Comparison of ENCODE assay signal across 8 cellular contexts in the genomic region with DNA sequence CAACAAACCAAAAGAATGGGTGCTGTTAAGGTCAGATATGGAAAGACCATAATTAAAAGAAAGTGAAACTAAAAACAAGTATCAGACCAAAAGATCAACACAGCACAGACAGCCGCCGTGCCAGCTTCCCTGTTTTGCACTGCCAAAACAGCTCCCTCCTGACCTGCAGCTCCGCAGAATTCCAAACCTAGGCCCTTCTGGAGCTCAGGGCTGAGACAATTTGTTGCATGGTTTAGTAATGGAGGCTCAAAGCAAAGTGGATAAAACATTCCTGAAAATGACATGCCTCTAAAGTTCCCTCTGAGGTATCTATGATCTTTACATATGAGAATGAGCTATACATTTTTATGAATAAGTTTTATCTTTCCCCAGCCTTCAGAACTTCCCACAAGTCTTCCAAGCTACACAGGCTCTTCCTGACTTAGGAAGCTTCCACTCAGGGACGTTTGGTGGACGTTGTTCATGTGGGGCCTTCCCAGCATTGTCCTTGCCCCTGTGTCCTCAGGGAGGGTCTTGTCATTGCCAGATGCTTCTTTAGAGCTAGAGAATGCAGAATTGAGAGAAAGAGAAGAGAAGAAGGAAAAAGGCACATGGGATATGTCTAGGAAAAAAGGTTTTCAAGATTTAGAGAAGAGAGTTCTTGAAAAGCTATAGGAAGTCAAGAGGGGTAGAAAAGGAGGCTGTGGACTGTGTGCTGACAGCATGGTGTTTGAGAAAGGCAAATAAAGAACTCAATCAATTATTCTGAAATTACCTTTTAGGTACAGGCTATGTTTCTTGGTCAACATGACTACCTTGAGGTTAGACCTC.
A peak's percentile ranks its signal among the peaks of the same experiment; 100 is the strongest.
DNase-seq lines count a peak whose midpoint lies in the region; ATAC-seq and TF ChIP-seq lines count a peak whose summit lies in the region.

No MANE protein-coding gene starts in this region.

- no peaks in the 10 kb centered on the region for H3K27me3 ChIP-seq in brain microvascular endothelial cell (replicated peaks)

- in situ Hi-C loops in brain microvascular endothelial cell (cut with HindIII; ENCODE audit: low pct_ligation_motif_present, low sequenced_read_pairs): no loop called here

- no peaks in the 10 kb centered on the region for H3K9me3 Mint-ChIP-seq in T-helper 1 cell treated with Interleukin-12 subunit alpha and Interleukin-12 subunit beta and Interleukin-4 antibody, amounts not matched to agents 30 μg/mL and 1 μg/mL, for 36 hours

- peaks cover 21% of the 10 kb centered on the region for H3K4me1 Mint-ChIP-seq in T-helper 1 cell treated with Interleukin-12 subunit alpha and Interleukin-12 subunit beta and Interleukin-4 antibody, amounts not matched to agents 30 μg/mL and 1 μg/mL, for 36 hours (ENCODE audit: low read depth)

- peak overlapping the region; percentile 6 for H3K4me3 ChIP-seq in brain microvascular endothelial cell (ENCODE audit: low read depth, low read length)

- ATAC-seq in GM19043 (IDR thresholded peaks at IDR 0.05; ENCODE audit: low read depth, unreplicated experiment) (peak; percentile 87), HG03280 (IDR thresholded peaks at IDR 0.05; ENCODE audit: unreplicated experiment) (peak; percentile 88)

- peak overlapping the region; percentile 89 for H3K27ac Mint-ChIP-seq in T-helper 1 cell treated with Interleukin-12 subunit alpha and Interleukin-12 subunit beta and Interleukin-4 antibody, amounts not matched to agents 30 μg/mL and 1 μg/mL, for 36 hours

- peak overlapping the region; percentile 81 for H3K4me3 Mint-ChIP-seq in T-helper 1 cell treated with Interleukin-12 subunit alpha and Interleukin-12 subunit beta and Interleukin-4 antibody, amounts not matched to agents 30 μg/mL and 1 μg/mL, for 36 hours

- TF ChIP-seq CTCF in brain microvascular endothelial cell (IDR thresholded peaks at IDR 0.05; ENCODE audit: low read depth, low read length, missing control alignments): no peak

- peak; percentile 35 for DNase-seq in AG08395 (ENCODE audit: low spot score)
- no peak for DNase-seq in brain microvascular endothelial cell
- DNase-seq in left kidney (ENCODE audit: low read depth, low spot score): peak; percentile 45
- peak; percentile 2 for DNase-seq in stimulated activated CD8-positive, alpha-beta memory T cell treated with anti-CD3 and anti-CD28 coated beads, Interleukin-12 subunit alpha, Interleukin-12 subunit beta, amount 100 ng/mL, for 4 hours (ENCODE audit: low read depth)
- DNase-seq in NCI-H2081 (lab: John Stamatoyannopoulos, UW): no peak

- peak overlapping the region; percentile 19 for H3K27ac ChIP-seq in brain microvascular endothelial cell

- no peaks in the 10 kb centered on the region for H3K36me3 ChIP-seq in brain microvascular endothelial cell (replicated peaks)

- H3K36me3 Mint-ChIP-seq in T-helper 1 cell treated with Interleukin-12 subunit alpha and Interleukin-12 subunit beta and Interleukin-4 antibody, amounts not matched to agents 30 μg/mL and 1 μg/mL, for 36 hours (ENCODE audit: low read depth): peaks cover 3% of the 10 kb centered on the region

- H3K27me3 Mint-ChIP-seq in T-helper 1 cell treated with Interleukin-12 subunit alpha and Interleukin-12 subunit beta and Interleukin-4 antibody, amounts not matched to agents 30 μg/mL and 1 μg/mL, for 36 hours (ENCODE audit: low read depth): no peaks in the 10 kb centered on the region

Comparison
In these comparisons a context has a peak if more than half of its experiments do, and no peak if none do; other contexts are left out.
1. DNase-seq: peak in AG08395 (single experiment), left kidney (single experiment) and stimulated activated CD8-positive, alpha-beta memory T cell treated with anti-CD3 and anti-CD28 coated beads, Interleukin-12 subunit alpha, Interleukin-12 subunit beta, amount 100 ng/mL, for 4 hours (single experiment); none in brain microvascular endothelial cell (single experiment) and NCI-H2081 (0 of 2).